20 cellular contexts compared by ENCODE assay signal in genomic region chr1:151504252-151504651, GRCh38. TPM values are rescaled to one million over a fixed set of nuclear protein-coding genes. Genes with fewer than 3 reads are reported as not detected.
DNase-seq lines count a peak whose midpoint lies in the region; ATAC-seq, FAIRE-seq and TF ChIP-seq lines count a peak whose summit lies in the region.
"Had no signal": no experiment of that assay in that cellular context is flagged by ENCODE, and none has a peak within 500 bp of the region (broad histone marks: within the 10 kb centered on the region; RNA-seq: fewer than 3 reads in every experiment).

No MANE protein-coding gene starts in this region.

- H3K36me3 ChIP-seq in IMR-90 (ENCODE audit: control insufficient read depth, insufficient read depth, low read length), result no peaks in the 10 kb centered on the region
- H3K36me3 ChIP-seq in keratinocyte (ENCODE audit: control insufficient read depth in 2 of 2, extremely low read depth in 1 of 2, insufficient read depth in 2 of 2, low read length in 2 of 2), result no peaks in the 10 kb centered on the region
- no peaks in the 10 kb centered on the region for H3K36me3 ChIP-seq in sigmoid colon
- H3K36me3 ChIP-seq: HAP-1 had no signal

- H3K18ac ChIP-seq in IMR-90 (ENCODE audit: low read depth, low read length), result no peak overlapping the region

- no peak for ATAC-seq in IMR-90 (ENCODE audit: low read depth)
- ATAC-seq: A549, HepG2 had no signal

- TF ChIP-seq CTCF in IMR-90 (conservative IDR thresholded peaks at IDR 0.05; ENCODE audit: low read depth, low read length) (no peak), keratinocyte (optimal IDR thresholded peaks at IDR 0.05 in 1 of 3, IDR thresholded peaks at IDR 0.05 in 1 of 3, conservative IDR thresholded peaks at IDR 0.05 in 1 of 3; ENCODE audit: extremely low read depth in 1 of 3, insufficient read depth in 2 of 3, low read length in 3 of 3) (no peak), sigmoid colon (IDR thresholded peaks at IDR 0.05) (no peak)

- H3K4me3 ChIP-seq in IMR-90 (ENCODE audit: insufficient read depth, low read depth, low read length) (no peak overlapping the region), keratinocyte (ENCODE audit: control insufficient read depth in 2 of 3, extremely low read depth in 1 of 3, insufficient read depth in 2 of 3, low read depth in 1 of 3, low read length in 3 of 3) (no peak overlapping the region), sigmoid colon (no peak overlapping the region)
- H3K4me3 ChIP-seq: A549, GM23248, HAP-1 had no signal

- H4K8ac ChIP-seq in IMR-90 (ENCODE audit: low read depth in 2 of 2, low read length in 2 of 2), result no peak overlapping the region

- H3K27ac ChIP-seq in IMR-90 (ENCODE audit: insufficient read depth, low read length), result no peak overlapping the region
- H3K27ac ChIP-seq in keratinocyte (ENCODE audit: control insufficient read depth, insufficient read depth, low read length), result no peak overlapping the region
- H3K27ac ChIP-seq in sigmoid colon, result no peak overlapping the region
- H3K27ac ChIP-seq in caudate nucleus (ENCODE audit: low read depth, low read length), result no peak overlapping the region
- H3K27ac ChIP-seq: A549, C4-2B, GM23248 had no signal

- no peak for TF ChIP-seq EP300 in sigmoid colon (IDR thresholded peaks at IDR 0.05)

- H4K20me1 ChIP-seq in IMR-90 (ENCODE audit: insufficient read depth, low read length) (no peaks in the 10 kb centered on the region), keratinocyte (ENCODE audit: control insufficient read depth, extremely low read depth, insufficient read depth, low read length) (no peaks in the 10 kb centered on the region)

- no peak overlapping the region for H3K23ac ChIP-seq in IMR-90 (ENCODE audit: low read depth, low read length)

- no peaks in the 10 kb centered on the region for H3K79me1 ChIP-seq in IMR-90 (ENCODE audit: low read depth in 1 of 2, low read length in 2 of 2)

- CTCF ChIA-PET in IMR-90 (lab: Yijun Ruan, JAX), result no interaction called here

- H3K4me1 ChIP-seq in IMR-90 (ENCODE audit: control insufficient read depth, insufficient read depth, low read length), result peaks cover 1% of the 10 kb centered on the region; the same call in 1 of the 2 replicates
- peaks cover 14% of the 10 kb centered on the region for H3K4me1 ChIP-seq in keratinocyte (ENCODE audit: control insufficient read depth, extremely low read depth, insufficient read depth, low read length)
- H3K4me1 ChIP-seq in sigmoid colon, result no peaks in the 10 kb centered on the region

- TF ChIP-seq RAD21 in IMR-90 (IDR thresholded peaks at IDR 0.05; ENCODE audit: low read length), result no peak

- no CpG with 5 or more reads among the region's 3 CpGs for WGBS in IMR-90 (ENCODE audit: extremely low coverage in 2 of 2, insufficient read length in 1 of 2), 2 experiments
- 23 to 61% methylated on average over 3 of the region's 3 CpGs for WGBS in sigmoid colon, 2 donors

- H2BK20ac ChIP-seq in IMR-90 (ENCODE audit: low read depth, low read length), result no peak overlapping the region

- no peaks in the 10 kb centered on the region; the same call in 1 of the 2 replicates for H3K9me1 ChIP-seq in IMR-90 (ENCODE audit: insufficient read depth, low read length)
- no peaks in the 10 kb centered on the region for H3K9me1 ChIP-seq in keratinocyte (ENCODE audit: control insufficient read depth, extremely low read depth, insufficient read depth, low read length)

- H2AFZ ChIP-seq in IMR-90 (replicated peaks; ENCODE audit: low read length, poor library complexity) (no peak overlapping the region), keratinocyte (ENCODE audit: control insufficient read depth, low read length) (peak overlapping the region; percentile 4)
- H2AFZ ChIP-seq: GM23248 had no signal

- no peak overlapping the region for H4K5ac ChIP-seq in IMR-90 (ENCODE audit: low read depth, low read length)

- H3K4me2 ChIP-seq in IMR-90 (ENCODE audit: low read depth, low read length) (no peak overlapping the region), keratinocyte (ENCODE audit: control insufficient read depth, extremely low read depth, insufficient read depth, low read depth, low read length) (no peak overlapping the region)
- H3K4me2 ChIP-seq: A549 had no signal

- H3K4ac ChIP-seq in IMR-90 (ENCODE audit: low read depth, low read length), result no peak overlapping the region

- no peak overlapping the region for H4K91ac ChIP-seq in IMR-90 (ENCODE audit: insufficient read depth, low read depth, low read length)

- intact Hi-C loops in IMR-90 (cut with micrococcal nuclease) (no loop called here), sigmoid colon (cut with DNase I) (no loop called here)

- dilution Hi-C loops in IMR-90 (cut with HindIII; ENCODE audit: low sequenced_read_pairs, unreplicated experiment) (no loop called here), keratinocyte (cut with MboI; ENCODE audit: extremely low pct_ligation_motif_present, low sequenced_read_pairs) (no loop called here)

- no TSS peak for BruUV-seq in IMR-90 (replicated peaks; lab: Mats Ljungman, UMichigan)

- FAIRE-seq in keratinocyte (lab: Jason Lieb, UNC), result peak; percentile 57
- FAIRE-seq: A549, D721Med, GM12892, GM18507, HepG2 had no signal

- H3K56ac ChIP-seq in IMR-90 (ENCODE audit: extremely low read depth, insufficient read depth, low read length), result no peak overlapping the region

- no peak overlapping the region for H2AK5ac ChIP-seq in IMR-90 (ENCODE audit: low read depth, low read length)

- H3K9ac ChIP-seq in IMR-90 (ENCODE audit: low read depth, low read length) (no peak overlapping the region), keratinocyte (ENCODE audit: control insufficient read depth, extremely low read depth, insufficient read depth, low read length) (no peak overlapping the region)
- H3K9ac ChIP-seq: GM23248 had no signal

- no peaks in the 10 kb centered on the region for H3K9me3 ChIP-seq in IMR-90 (ENCODE audit: control insufficient read depth, insufficient read depth, low read length)
- no peaks in the 10 kb centered on the region for H3K9me3 ChIP-seq in keratinocyte (ENCODE audit: control insufficient read depth, low read depth, low read length)
- no peaks in the 10 kb centered on the region for H3K9me3 ChIP-seq in sigmoid colon
- H3K9me3 ChIP-seq: A549, Caco-2, HAP-1 had no signal

- TF ChIP-seq POLR2A in IMR-90 (IDR thresholded peaks at IDR 0.05; ENCODE audit: low read depth, low read length), result no peak
- no peak for TF ChIP-seq POLR2A in sigmoid colon (IDR thresholded peaks at IDR 0.05)

- in situ Hi-C loops in IMR-90 (cut with MboI; ENCODE audit: low sequenced_read_pairs), result no loop called here

- H2AK9ac ChIP-seq in IMR-90 (replicated peaks; ENCODE audit: low read depth, low read length, poor library complexity), result no peak overlapping the region

- H3K27me3 ChIP-seq in IMR-90 (ENCODE audit: control insufficient read depth, insufficient read depth, low read length) (peaks cover 17% of the 10 kb centered on the region; the same call in 1 of the 2 replicates), keratinocyte (ENCODE audit: control insufficient read depth, extremely low read depth, insufficient read depth, low read length) (no peaks in the 10 kb centered on the region), sigmoid colon (no peaks in the 10 kb centered on the region)

- no peaks in the 10 kb centered on the region for H3K79me2 ChIP-seq in keratinocyte (ENCODE audit: control insufficient read depth, insufficient read depth, low read length)

- no peak overlapping the region for H3K14ac ChIP-seq in IMR-90 (replicated peaks; ENCODE audit: low read depth, low read length)

- H2BK5ac ChIP-seq in IMR-90 (ENCODE audit: low read depth, low read length, poor library complexity, severe bottlenecking), result no peak overlapping the region

- POLR2A ChIA-PET in IMR-90 (lab: Charles Lee; ENCODE audit: unreplicated experiment), result no interaction called here

- DNase-seq in IMR-90, result no peak
- DNase-seq in dermis blood vessel endothelial cell, result peak; percentile 48
- DNase-seq in keratinocyte (ENCODE audit: low read depth, low spot score), result no peak
- no peak for DNase-seq in activated CD8-positive, alpha-beta memory T cell treated with anti-CD3 and anti-CD28 coated beads, Interleukin-2, amount 50 U/mL, for 4 hours
- no peak for DNase-seq in sigmoid colon
- no peak for DNase-seq in caudate nucleus (lab: John Stamatoyannopoulos, UW)
- DNase-seq: AML-193; Caco-2; CD4-positive, alpha-beta T cell; DMS153; DMS79; GDM1; GM23248 had no signal

- H2BK120ac ChIP-seq in IMR-90 (ENCODE audit: low read depth, low read length), result no peak overlapping the region

- no peak overlapping the region for H2BK15ac ChIP-seq in IMR-90 (ENCODE audit: low read depth, low read length)

RNA-seq across cellular contexts. Expression of gene CGN, which starts 6.9 kb away (rescaled TPM):
- 0.28 and 0.36 TPM in 2 replicates for total RNA-seq in IMR-90 (2012; rRNA removed)
- 0.34 and 0.36 TPM in 2 replicates for polyA plus RNA-seq in IMR-90 (2012; rRNA removed)
- 0.10 and 0.20 TPM in 2 replicates for polyA plus RNA-seq in IMR-90 (2012; cell fraction: cytosol; rRNA removed)
- polyA plus RNA-seq in IMR-90 (2012; cell fraction: nucleus; rRNA removed; ENCODE audit: low replicate concordance), result 0.84 and 1.3 TPM in 2 replicates
- total RNA-seq in dermis blood vessel endothelial cell, result 0.42 and 2.4 TPM in 2 replicates
- polyA plus RNA-seq in keratinocyte, result 2.0 to 4.1 TPM (median 2.9 TPM) in 3 replicates
- polyA plus RNA-seq in keratinocyte (2011; ENCODE audit: low read depth), result 28.0 TPM
- 1.2 and 1.8 TPM in 2 replicates for polyA plus RNA-seq in keratinocyte (2011; cell fraction: cytosol; rRNA removed)
- polyA plus RNA-seq in keratinocyte (2011; cell fraction: nucleus; rRNA removed), result 11.2 and 11.8 TPM in 2 replicates
- polyA plus RNA-seq in keratinocyte (2012; ENCODE audit: low replicate concordance), result 5.5 and 22.1 TPM in 2 replicates
- polyA minus RNA-seq in keratinocyte, result 1.6 to 9.2 TPM (median 4.0 TPM) in 3 replicates
- polyA minus RNA-seq in keratinocyte (2011; cell fraction: cytosol; rRNA and poly(A)+ RNA removed), result 1.2 TPM
- 3.5 and 4.7 TPM in 2 replicates for polyA minus RNA-seq in keratinocyte (2011; cell fraction: nucleus; rRNA and poly(A)+ RNA removed)
- total RNA-seq in sigmoid colon, result 1 to 10 TPM in 1 of 4 donors, under 1 TPM in 3; 0.33 to 1.8 (median 0.62) TPM
- 100 to 1,000 TPM in 2 of 3 donors, 10 to 100 TPM in 1; 91.9 to 132 (median 115) TPM for polyA plus RNA-seq in sigmoid colon
- total RNA-seq: GM23248 had no signal
- polyA plus RNA-seq: GM23248 had no signal

RNA-seq across cellular contexts. Expression of gene TUFT1, which starts 35.9 kb away (rescaled TPM):
- total RNA-seq in IMR-90 (2012; rRNA removed) (30.3 and 33.3 TPM in 2 replicates), dermis blood vessel endothelial cell (6.0 and 8.2 TPM in 2 replicates), sigmoid colon (10 to 100 TPM in 3 of 4 donors, 1 to 10 TPM in 1; 8.0 to 13.4 (median 11.5) TPM)
- polyA plus RNA-seq in IMR-90 (2012; rRNA removed) (18.4 and 21.2 TPM in 2 replicates), keratinocyte (70.0 to 82.3 TPM (median 80.1 TPM) in 3 replicates), sigmoid colon (10 to 100 TPM; 12.1 to 18.0 (median 16.8) TPM)
- polyA plus RNA-seq in IMR-90 (2012; cell fraction: cytosol; rRNA removed), result 9.3 and 11.8 TPM in 2 replicates
- 21.8 and 50.3 TPM in 2 replicates for polyA plus RNA-seq in IMR-90 (2012; cell fraction: nucleus; rRNA removed; ENCODE audit: low replicate concordance)
- polyA plus RNA-seq in keratinocyte (2011; ENCODE audit: low read depth), result 232 TPM
- polyA plus RNA-seq in keratinocyte (2011; cell fraction: cytosol; rRNA removed), result 68.6 and 92.2 TPM in 2 replicates
- polyA plus RNA-seq in keratinocyte (2011; cell fraction: nucleus; rRNA removed), result 155 and 156 TPM in 2 replicates
- polyA plus RNA-seq in keratinocyte (2012; ENCODE audit: low replicate concordance), result 65.9 and 73.6 TPM in 2 replicates
- polyA minus RNA-seq in keratinocyte, result 52.3 to 67.8 TPM (median 57.4 TPM) in 3 replicates
- 54.3 TPM for polyA minus RNA-seq in keratinocyte (2011; cell fraction: cytosol; rRNA and poly(A)+ RNA removed)
- 52.9 and 96.0 TPM in 2 replicates for polyA minus RNA-seq in keratinocyte (2011; cell fraction: nucleus; rRNA and poly(A)+ RNA removed)

RNA-seq across cellular contexts. Expression of gene POGZ, which starts 45.0 kb away (rescaled TPM):
- total RNA-seq in IMR-90 (2012; rRNA removed) (15.0 and 20.8 TPM in 2 replicates), dermis blood vessel endothelial cell (20.3 and 26.2 TPM in 2 replicates), sigmoid colon (10 to 100 TPM; 40.6 to 75.3 (median 46.4) TPM)
- polyA plus RNA-seq in IMR-90 (2012; rRNA removed) (27.4 and 33.5 TPM in 2 replicates), keratinocyte (24.9 to 29.9 TPM (median 28.8 TPM) in 3 replicates), sigmoid colon (10 to 100 TPM in 1 of 3 donors, 1 to 10 TPM in 2; 7.2 to 24.6 (median 9.0) TPM)
- polyA plus RNA-seq in IMR-90 (2012; cell fraction: cytosol; rRNA removed), result 7.6 and 11.1 TPM in 2 replicates
- 108 and 190 TPM in 2 replicates for polyA plus RNA-seq in IMR-90 (2012; cell fraction: nucleus; rRNA removed; ENCODE audit: low replicate concordance)
- polyA plus RNA-seq in keratinocyte (2011; ENCODE audit: low read depth), result 11.9 TPM
- 8.9 and 12.5 TPM in 2 replicates for polyA plus RNA-seq in keratinocyte (2011; cell fraction: cytosol; rRNA removed)
- polyA plus RNA-seq in keratinocyte (2011; cell fraction: nucleus; rRNA removed), result 117 and 126 TPM in 2 replicates
- polyA plus RNA-seq in keratinocyte (2012; ENCODE audit: low replicate concordance), result 14.4 and 18.6 TPM in 2 replicates
- polyA minus RNA-seq in keratinocyte, result 53.3 to 105 TPM (median 69.6 TPM) in 3 replicates
- 11.9 TPM for polyA minus RNA-seq in keratinocyte (2011; cell fraction: cytosol; rRNA and poly(A)+ RNA removed)
- polyA minus RNA-seq in keratinocyte (2011; cell fraction: nucleus; rRNA and poly(A)+ RNA removed), result 38.3 and 84.5 TPM in 2 replicates
